5 cellular contexts compared by ENCODE assay signal in the genomic region with DNA sequence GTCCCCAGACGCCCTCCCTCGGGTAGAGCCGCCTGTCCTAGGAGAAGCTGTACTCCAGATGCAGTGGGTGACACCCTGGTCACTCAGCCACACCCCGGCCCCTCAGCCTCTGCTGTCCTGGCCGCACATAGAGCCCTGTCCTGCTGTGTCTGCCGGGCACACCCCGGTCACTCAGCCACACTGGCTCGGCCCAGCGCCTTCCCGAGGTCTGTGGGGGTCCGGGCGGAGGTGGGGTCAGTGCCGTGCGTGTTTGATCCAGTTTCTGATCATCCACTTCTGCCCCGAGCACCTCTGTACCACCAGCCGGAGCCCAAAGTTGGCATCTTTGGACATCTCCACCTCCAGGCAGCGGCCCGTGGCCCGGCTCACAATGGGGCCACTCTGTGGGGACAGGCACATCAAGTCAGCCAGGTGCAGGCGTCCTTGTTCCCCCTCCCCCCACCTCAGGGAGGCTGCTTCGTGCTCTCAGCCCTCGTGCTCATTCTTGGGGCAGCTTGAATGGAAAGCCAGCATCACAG.
"Had no signal": no experiment of that assay in that cellular context is flagged by ENCODE, and none has a peak within 500 bp of the region (broad histone marks: within the 10 kb centered on the region; RNA-seq: fewer than 3 reads in every experiment).

No MANE protein-coding gene starts in this region.

- DNase-seq: H9, HCEC 1CT, IMR-90 had no signal

- ATAC-seq: GM23338, K562 had no signal

- H3K4me1 Mint-ChIP-seq: GM23338, H9 had no signal

- H3K4me2 ChIP-seq: GM23338 had no signal

- H3K4me3 Mint-ChIP-seq: GM23338, H9 had no signal

- H2AFZ ChIP-seq: GM23338 had no signal

- H3K27ac Mint-ChIP-seq: GM23338, H9 had no signal

- H3K4me3 ChIP-seq: GM23338, K562 had no signal
